In the genomic region with DNA sequence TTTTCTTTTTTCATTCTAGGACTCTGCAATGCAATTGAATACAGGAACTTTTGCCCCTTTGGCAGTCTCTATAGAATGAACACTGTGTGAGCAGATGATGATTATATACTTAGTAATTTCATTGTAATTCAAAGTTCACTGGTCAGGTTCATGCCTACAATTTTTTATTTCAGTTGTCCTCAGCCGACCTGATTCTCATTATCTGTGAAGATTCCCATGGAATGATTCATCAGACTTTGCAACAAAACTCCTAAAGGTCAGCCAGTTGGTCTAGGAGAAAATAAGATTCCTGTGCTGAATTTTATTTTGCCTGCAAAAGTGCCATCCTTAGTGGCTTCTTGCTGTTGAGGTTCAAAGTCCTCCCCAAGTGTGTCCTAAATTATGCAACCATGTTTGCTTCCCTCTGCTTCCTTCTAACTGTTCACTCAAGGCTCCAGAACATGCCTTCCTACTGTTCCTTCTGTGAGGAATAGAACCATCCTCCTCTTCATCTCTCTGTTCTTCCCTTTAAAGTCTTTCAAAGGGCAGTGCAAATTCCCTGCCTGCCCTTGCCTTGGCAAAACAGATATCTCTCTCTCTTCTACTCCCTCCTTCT, we compare ENCODE assay signal across 14 cellular contexts.
DNase-seq lines count a peak whose midpoint lies in the region; ATAC-seq and TF ChIP-seq lines count a peak whose summit lies in the region.
"Had no signal": no experiment of that assay in that cellular context is flagged by ENCODE, and none has a peak within 500 bp of the region (broad histone marks: within the 10 kb centered on the region; RNA-seq: fewer than 3 reads in every experiment).

No MANE protein-coding gene starts in this region.

- H3K9me3 ChIP-seq in gastroesophageal sphincter: no peaks in the 10 kb centered on the region

- intact Hi-C loops in left ventricle myocardium superior (cut with micrococcal nuclease): no loop called here

- no peak for TF ChIP-seq CTCF in gastroesophageal sphincter (IDR thresholded peaks at IDR 0.05)

- 25 to 50% methylated on average over 1 of the region's 1 CpG for WGBS in gastroesophageal sphincter (ENCODE audit: low coverage in 1 of 2), 2 donors

- H3K4me3 ChIP-seq in gastroesophageal sphincter: no peak overlapping the region
- H3K4me3 ChIP-seq: cardiac muscle cell had no signal

- H3K27ac ChIP-seq in gastroesophageal sphincter: no peak overlapping the region
- H3K27ac ChIP-seq: cardiac muscle cell had no signal

- ATAC-seq in GM21390 (IDR thresholded peaks at IDR 0.05; ENCODE audit: unreplicated experiment) (no peak), gastroesophageal sphincter (no peak), left ventricle myocardium superior (no peak)
- ATAC-seq: Panc1 had no signal

- H3K36me3 ChIP-seq in gastroesophageal sphincter: no peaks in the 10 kb centered on the region
- H3K36me3 ChIP-seq: cardiac muscle cell had no signal

- no peak for TF ChIP-seq EP300 in gastroesophageal sphincter (IDR thresholded peaks at IDR 0.05)

- no peaks in the 10 kb centered on the region for H3K4me1 ChIP-seq in gastroesophageal sphincter

- peak; percentile 62 for DNase-seq in AG08395 (ENCODE audit: low spot score)
- DNase-seq in NCI-H226: peak; percentile 74
- DNase-seq in brain pericyte (ENCODE audit: low read depth, low spot score): peak; percentile 30
- peak; percentile 79 for DNase-seq in kidney tubule cell (ENCODE audit: low spot score)
- no peak for DNase-seq in cerebellum (ENCODE audit: low spot score)
- DNase-seq in left ventricle myocardium superior: no peak
- DNase-seq: DMS 273 treated with DMSO at 0.1 percent for 48 hours, NCI-H146, NCI-H524, T-helper 2 cell had no signal

- no peaks in the 10 kb centered on the region for H3K27me3 ChIP-seq in gastroesophageal sphincter
- H3K27me3 ChIP-seq: cardiac muscle cell had no signal

- no peak for TF ChIP-seq POLR2A in gastroesophageal sphincter (IDR thresholded peaks at IDR 0.05)

Comparison
In these comparisons a context has a peak if more than half of its experiments do, and no peak if none do; other contexts are left out.
1. DNase-seq: peak in AG08395 (single experiment), NCI-H226 (single experiment), brain pericyte (single experiment) and kidney tubule cell (single experiment); none in cerebellum (single experiment) and left ventricle myocardium superior (single experiment).